ENCODE assay signal across 28 cellular contexts in genomic region chr5:103391659-103392058, GRCh38.
"Had no signal": no experiment of that assay in that cellular context is flagged by ENCODE, and none has a peak within 500 bp of the region (broad histone marks: within the 10 kb centered on the region; RNA-seq: fewer than 3 reads in every experiment).

No MANE protein-coding gene starts in this region.

- ATAC-seq: esophagus mucosa; gastrocnemius medialis; left lobe of liver; mucosa of descending colon; psoas muscle; right cardiac atrium; stimulated activated effector memory CD8-positive, alpha-beta T cell treated with anti-CD3 and anti-CD28 coated beads, Interleukin-12 subunit alpha, Interleukin-12 subunit beta, amount 100 ng/mL, for 72 hours had no signal

- H3K36me3 ChIP-seq: colonic mucosa, gastrocnemius medialis, ovary, sigmoid colon, stomach, thyroid gland had no signal

- H3K4me3 Mint-ChIP-seq: mesothelial cell of epicardium; naive B cell; nephron progenitor cell; stimulated activated effector memory CD8-positive, alpha-beta T cell treated with anti-CD3 and anti-CD28 coated beads, Interleukin-12 subunit alpha, Interleukin-12 subunit beta, amount 100 ng/mL, for 72 hours; type B pancreatic cell had no signal

- H3K36me3 Mint-ChIP-seq: mesothelial cell of epicardium, naive B cell, type B pancreatic cell had no signal

- H3K9me3 Mint-ChIP-seq: mesothelial cell of epicardium; nephron progenitor cell; stimulated activated effector memory CD8-positive, alpha-beta T cell treated with anti-CD3 and anti-CD28 coated beads, Interleukin-12 subunit alpha, Interleukin-12 subunit beta, amount 100 ng/mL, for 72 hours; type B pancreatic cell had no signal

- H3K9me3 ChIP-seq: colonic mucosa, gastrocnemius medialis, mucosa of descending colon, ovary, psoas muscle, sigmoid colon, thyroid gland had no signal

- DNase-seq: colonic mucosa; dermis blood vessel endothelial cell; foreskin fibroblast; gastrocnemius medialis; head of caudate nucleus; kidney; mesenchymal stem cell; mucosa of descending colon; naive B cell; nephron progenitor cell; nucleus accumbens; ovary; posterior cingulate gyrus; psoas muscle; right cardiac atrium; sigmoid colon; stimulated activated CD4-positive, alpha-beta T cell treated with anti-CD3 and anti-CD28 coated beads, Interleukin-2, amount 100 ng/mL, for 24 hours; stimulated activated CD4-positive, alpha-beta T cell treated with anti-CD3 and anti-CD28 coated beads, Interleukin-4, amount 100 ng/mL, for 24 hours; stimulated activated naive CD4-positive, alpha-beta T cell treated with Interleukin-2 at 50 U/mL for 16 hours; stomach; thyroid gland had no signal

- H3K27ac Mint-ChIP-seq: mesothelial cell of epicardium; naive B cell; nephron progenitor cell; stimulated activated effector memory CD8-positive, alpha-beta T cell treated with anti-CD3 and anti-CD28 coated beads, Interleukin-12 subunit alpha, Interleukin-12 subunit beta, amount 100 ng/mL, for 72 hours; type B pancreatic cell had no signal

- H3K27me3 ChIP-seq: colonic mucosa, gastrocnemius medialis, hepatocyte, ovary, sigmoid colon, stomach, thyroid gland had no signal

- H3K4me3 ChIP-seq: colonic mucosa, gastrocnemius medialis, hepatocyte, lung, mucosa of descending colon, ovary, psoas muscle, sigmoid colon, stomach, thyroid gland had no signal

- H3K27ac ChIP-seq: colonic mucosa, gastrocnemius medialis, hepatocyte, ovary, psoas muscle, sigmoid colon, stomach, thyroid gland had no signal

- H3K4me1 ChIP-seq: colonic mucosa, sigmoid colon, stomach, thyroid gland had no signal

- H3K4me1 Mint-ChIP-seq: naive B cell; stimulated activated effector memory CD8-positive, alpha-beta T cell treated with anti-CD3 and anti-CD28 coated beads, Interleukin-12 subunit alpha, Interleukin-12 subunit beta, amount 100 ng/mL, for 72 hours had no signal

- H3K27me3 Mint-ChIP-seq: naive B cell, type B pancreatic cell had no signal
